In genomic region chr2:15559800-15560403, GRCh38 we compare ENCODE assay signal across 8 cellular contexts. TPM values are rescaled to one million over a fixed set of nuclear protein-coding genes. Genes with fewer than 3 reads are reported as not detected.
DNase-seq lines count a peak whose midpoint lies in the region; ATAC-seq and TF ChIP-seq lines count a peak whose summit lies in the region.

No MANE protein-coding gene starts in this region.

- TF ChIP-seq POLR2A in thyroid gland (IDR thresholded peaks at IDR 0.05): no peak

- H3K4me1 Mint-ChIP-seq in activated CD4-positive, alpha-beta T cell treated with anti-CD3 and anti-CD28 coated beads, Interleukin-2, amount 10 ng/mL, durations not matched to agents 7 days and 5 days: peaks cover 36% of the 10 kb centered on the region
- H3K4me1 Mint-ChIP-seq in activated naive CD8-positive, alpha-beta T cell treated with anti-CD3 and anti-CD28 coated beads, Interleukin-2, amount 50 U/mL, for 24 hours: peaks cover 38% of the 10 kb centered on the region

- intact Hi-C loops in thyroid gland (cut with DNase I): no loop called here

- CTCF ChIA-PET in activated CD4-positive, alpha-beta T cell treated with anti-CD3 and anti-CD28 coated beads, Interleukin-2, amount 10 ng/mL, durations not matched to agents 7 days and 5 days (lab: Charles Lee): interaction anchor here (1.3 to 2.1 kb wide), 2 partner anchors 16 to 17 kb away, joined by 3 to 6 read pairs; no protein-coding TSS in a partner anchor

- peak overlapping the region; percentile 69 to 91 (median 82) for H3K4me3 ChIP-seq in liver (ENCODE audit: low read depth in 1 of 3, low read length in 3 of 3)
- H3K4me3 ChIP-seq in thyroid gland (replicated peaks in 1 of 3): peak overlapping the region in 2 of 3 donors; percentile 81 to 83

- peaks cover 4 to 15% (median 12%) of the 10 kb centered on the region in 4 donors for H3K4me1 ChIP-seq in liver (ENCODE audit: control insufficient read depth in 4 of 4, insufficient read depth in 4 of 4, low read length in 3 of 4)
- H3K4me1 ChIP-seq in thyroid gland: peaks cover 11 to 12% of the 10 kb centered on the region in 2 donors

- no peaks in the 10 kb centered on the region for H3K27me3 Mint-ChIP-seq in activated CD4-positive, alpha-beta T cell treated with anti-CD3 and anti-CD28 coated beads, Interleukin-2, amount 10 ng/mL, durations not matched to agents 7 days and 5 days
- H3K27me3 Mint-ChIP-seq in activated naive CD8-positive, alpha-beta T cell treated with anti-CD3 and anti-CD28 coated beads, Interleukin-2, amount 50 U/mL, for 24 hours: no peaks in the 10 kb centered on the region

- POLR2A ChIA-PET in activated CD4-positive, alpha-beta T cell treated with anti-CD3 and anti-CD28 coated beads, Interleukin-2, amount 10 ng/mL, durations not matched to agents 7 days and 5 days (lab: Charles Lee): no interaction called here

- no peak for ATAC-seq in activated naive CD8-positive, alpha-beta T cell treated with anti-CD3 and anti-CD28 coated beads, Interleukin-2, amount 50 U/mL, for 24 hours
- no peak for ATAC-seq in HG03442 (IDR thresholded peaks at IDR 0.05; ENCODE audit: unreplicated experiment)

- WGBS in liver: 18% methylated on average over 6 of the region's 6 CpGs
- WGBS in thyroid gland, 2 donors: 20 to 23% methylated on average over 6 of the region's 6 CpGs

- H3K36me3 ChIP-seq in liver (ENCODE audit: control insufficient read depth in 4 of 4, insufficient read depth in 3 of 4, low read depth in 1 of 4, low read length in 3 of 4) (peaks cover 0 to 4% (median under 1%) of the 10 kb centered on the region in 4 donors), thyroid gland (no peaks in the 10 kb centered on the region)

- H3K27ac ChIP-seq in liver (ENCODE audit: low read depth in 1 of 2, low read length in 2 of 2) (no peak overlapping the region), thyroid gland (peak overlapping the region in 1 of 3 donors; percentile 82)

- no peak for TF ChIP-seq CTCF in liver (IDR thresholded peaks at IDR 0.05; ENCODE audit: low read depth, low read length, missing input control)
- TF ChIP-seq CTCF in thyroid gland (IDR thresholded peaks at IDR 0.05): no peak

- H3K27ac Mint-ChIP-seq in activated CD4-positive, alpha-beta T cell treated with anti-CD3 and anti-CD28 coated beads, Interleukin-2, amount 10 ng/mL, durations not matched to agents 7 days and 5 days: peak overlapping the region; percentile 96
- H3K27ac Mint-ChIP-seq in activated naive CD8-positive, alpha-beta T cell treated with anti-CD3 and anti-CD28 coated beads, Interleukin-2, amount 50 U/mL, for 24 hours: peak overlapping the region; percentile 92

- H3K9ac ChIP-seq in liver (ENCODE audit: low read depth in 1 of 2, low read length in 2 of 2): peak overlapping the region; percentile 59 to 73

- TF ChIP-seq RAD21 in liver (IDR thresholded peaks at IDR 0.05): no peak

- no peaks in the 10 kb centered on the region for H3K9me3 ChIP-seq in liver (ENCODE audit: control insufficient read depth in 4 of 4, low read length in 3 of 4)
- no peaks in the 10 kb centered on the region for H3K9me3 ChIP-seq in thyroid gland

- H3K36me3 Mint-ChIP-seq in activated CD4-positive, alpha-beta T cell treated with anti-CD3 and anti-CD28 coated beads, Interleukin-2, amount 10 ng/mL, durations not matched to agents 7 days and 5 days (ENCODE audit: low read depth): peaks cover 4% of the 10 kb centered on the region
- H3K36me3 Mint-ChIP-seq in activated naive CD8-positive, alpha-beta T cell treated with anti-CD3 and anti-CD28 coated beads, Interleukin-2, amount 50 U/mL, for 24 hours (ENCODE audit: low read depth): peaks cover 2% of the 10 kb centered on the region

- no peaks in the 10 kb centered on the region for H3K27me3 ChIP-seq in liver (ENCODE audit: control insufficient read depth in 4 of 4, insufficient read depth in 4 of 4, low read length in 3 of 4)
- no peaks in the 10 kb centered on the region for H3K27me3 ChIP-seq in thyroid gland

- no peak for DNase-seq in activated CD4-positive, alpha-beta T cell treated with anti-CD3 and anti-CD28 coated beads, Interleukin-2, amount 10 ng/mL, durations not matched to agents 7 days and 5 days
- DNase-seq in activated CD4-positive, alpha-beta T cell treated with anti-CD3 and anti-CD28 coated beads for 48 hours: no peak
- no peak for DNase-seq in activated naive CD8-positive, alpha-beta T cell treated with anti-CD3 and anti-CD28 coated beads, Interleukin-2, amount 50 U/mL, for 24 hours
- DNase-seq in thyroid gland: no peak
- DNase-seq in T1000 (lab: John Stamatoyannopoulos, UW): no peak
- no peak for DNase-seq in NCI-H2029 treated with DMSO at 0.1 percent for 48 hours (lab: John Stamatoyannopoulos, UW)

- peaks cover 3% of the 10 kb centered on the region for H3K9me3 Mint-ChIP-seq in activated CD4-positive, alpha-beta T cell treated with anti-CD3 and anti-CD28 coated beads, Interleukin-2, amount 10 ng/mL, durations not matched to agents 7 days and 5 days
- no peaks in the 10 kb centered on the region for H3K9me3 Mint-ChIP-seq in activated naive CD8-positive, alpha-beta T cell treated with anti-CD3 and anti-CD28 coated beads, Interleukin-2, amount 50 U/mL, for 24 hours

- H3K4me3 Mint-ChIP-seq in activated CD4-positive, alpha-beta T cell treated with anti-CD3 and anti-CD28 coated beads, Interleukin-2, amount 10 ng/mL, durations not matched to agents 7 days and 5 days: peak overlapping the region; percentile 97
- H3K4me3 Mint-ChIP-seq in activated naive CD8-positive, alpha-beta T cell treated with anti-CD3 and anti-CD28 coated beads, Interleukin-2, amount 50 U/mL, for 24 hours: peak overlapping the region; percentile 99

TF ChIP-seq in liver, 16 proteins besides CTCF, POLR2A, EP300 and RAD21:
- TF ChIP-seq RXRA (IDR thresholded peaks at IDR 0.05): no peak
- no peak for TF ChIP-seq TAF1 (conservative IDR thresholded peaks at IDR 0.05)
- TF ChIP-seq ATF3 (IDR thresholded peaks at IDR 0.05): no peak
- no peak for TF ChIP-seq HNF4A (conservative IDR thresholded peaks at IDR 0.05)
- no peak for TF ChIP-seq ZBTB33 (IDR thresholded peaks at IDR 0.05)
- TF ChIP-seq EGR1 (IDR thresholded peaks at IDR 0.05; ENCODE audit: low read depth in 2 of 2): no peak
- no peak for TF ChIP-seq MAX (IDR thresholded peaks at IDR 0.05)
- TF ChIP-seq NR2F2 (IDR thresholded peaks at IDR 0.05): no peak
- no peak for TF ChIP-seq YY1 (IDR thresholded peaks at IDR 0.05)
- TF ChIP-seq, protein P1, sequence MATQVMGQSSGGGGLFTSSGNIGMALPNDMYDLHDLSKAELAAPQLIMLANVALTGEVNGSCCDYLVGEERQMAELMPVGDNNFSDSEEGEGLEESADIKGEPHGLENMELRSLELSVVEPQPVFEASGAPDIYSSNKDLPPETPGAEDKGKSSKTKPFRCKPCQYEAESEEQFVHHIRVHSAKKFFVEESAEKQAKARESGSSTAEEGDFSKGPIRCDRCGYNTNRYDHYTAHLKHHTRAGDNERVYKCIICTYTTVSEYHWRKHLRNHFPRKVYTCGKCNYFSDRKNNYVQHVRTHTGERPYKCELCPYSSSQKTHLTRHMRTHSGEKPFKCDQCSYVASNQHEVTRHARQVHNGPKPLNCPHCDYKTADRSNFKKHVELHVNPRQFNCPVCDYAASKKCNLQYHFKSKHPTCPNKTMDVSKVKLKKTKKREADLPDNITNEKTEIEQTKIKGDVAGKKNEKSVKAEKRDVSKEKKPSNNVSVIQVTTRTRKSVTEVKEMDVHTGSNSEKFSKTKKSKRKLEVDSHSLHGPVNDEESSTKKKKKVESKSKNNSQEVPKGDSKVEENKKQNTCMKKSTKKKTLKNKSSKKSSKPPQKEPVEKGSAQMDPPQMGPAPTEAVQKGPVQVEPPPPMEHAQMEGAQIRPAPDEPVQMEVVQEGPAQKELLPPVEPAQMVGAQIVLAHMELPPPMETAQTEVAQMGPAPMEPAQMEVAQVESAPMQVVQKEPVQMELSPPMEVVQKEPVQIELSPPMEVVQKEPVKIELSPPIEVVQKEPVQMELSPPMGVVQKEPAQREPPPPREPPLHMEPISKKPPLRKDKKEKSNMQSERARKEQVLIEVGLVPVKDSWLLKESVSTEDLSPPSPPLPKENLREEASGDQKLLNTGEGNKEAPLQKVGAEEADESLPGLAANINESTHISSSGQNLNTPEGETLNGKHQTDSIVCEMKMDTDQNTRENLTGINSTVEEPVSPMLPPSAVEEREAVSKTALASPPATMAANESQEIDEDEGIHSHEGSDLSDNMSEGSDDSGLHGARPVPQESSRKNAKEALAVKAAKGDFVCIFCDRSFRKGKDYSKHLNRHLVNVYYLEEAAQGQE (IDR thresholded peaks at IDR 0.05): no peak
- TF ChIP-seq FOXA2 (IDR thresholded peaks at IDR 0.05): no peak
- TF ChIP-seq JUND (IDR thresholded peaks at IDR 0.05): no peak
- TF ChIP-seq SP1 (IDR thresholded peaks at IDR 0.05): no peak

RNA-seq across cellular contexts. Expression of gene NBAS, which starts 1.2 kb away (rescaled TPM):
- 10 to 100 TPM; 33.0 to 36.5 TPM for total RNA-seq in activated CD4-positive, alpha-beta T cell treated with anti-CD3 and anti-CD28 coated beads, Interleukin-2, amount 10 ng/mL, durations not matched to agents 7 days and 5 days
- total RNA-seq in liver: 10 to 100 TPM; 27.2 to 40.0 TPM
- polyA plus RNA-seq in liver: 10 to 100 TPM; 10.5 to 10.7 TPM
- total RNA-seq in thyroid gland: 10 to 100 TPM; 50.4 to 71.5 (median 54.7) TPM

RNA-seq across cellular contexts. Expression of gene DDX1, which starts 31.8 kb away (rescaled TPM):
- total RNA-seq in activated CD4-positive, alpha-beta T cell treated with anti-CD3 and anti-CD28 coated beads, Interleukin-2, amount 10 ng/mL, durations not matched to agents 7 days and 5 days: 10 to 100 TPM; 64.1 to 65.7 TPM
- 10 to 100 TPM; 42.0 to 43.9 TPM for total RNA-seq in liver
- 10 to 100 TPM; 31.7 to 35.6 TPM for polyA plus RNA-seq in liver
- 10 to 100 TPM; 63.0 to 85.6 (median 75.2) TPM for total RNA-seq in thyroid gland
